Comparison of ENCODE assay signal across 33 cellular contexts in the genomic region with DNA sequence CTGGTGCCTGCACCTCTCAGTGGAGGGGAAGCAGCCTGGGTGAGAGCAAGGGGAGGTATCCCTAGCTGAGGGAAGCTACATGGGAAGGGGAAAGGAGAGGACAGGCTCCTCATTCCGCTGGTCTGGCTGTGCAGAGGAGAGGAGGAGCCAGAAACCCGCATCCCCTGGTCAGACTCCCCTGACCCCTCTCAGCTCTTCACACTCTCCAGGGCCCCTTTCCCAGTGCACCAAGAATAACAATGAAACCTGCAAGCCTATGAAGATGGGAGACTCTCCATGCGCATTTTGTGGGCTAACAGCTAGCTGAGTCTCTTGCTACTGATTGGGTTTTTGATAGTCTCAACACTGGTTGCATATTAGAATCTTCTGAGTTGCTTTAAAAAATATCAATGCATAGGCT.
"Had no signal": no experiment of that assay in that cellular context is flagged by ENCODE, and none has a peak within 500 bp of the region (broad histone marks: within the 10 kb centered on the region; RNA-seq: fewer than 3 reads in every experiment).

No MANE protein-coding gene starts in this region.

- H3K27ac ChIP-seq: ascending aorta, breast epithelium, cardiac muscle cell, coronary artery, dorsolateral prefrontal cortex, esophagus muscularis mucosa, foreskin keratinocyte, gastrocnemius medialis, heart left ventricle had no signal

- H3K4me3 Mint-ChIP-seq: activated CD4-positive, alpha-beta memory T cell treated with anti-CD3 and anti-CD28 coated beads, Interleukin-2, amount 10 ng/mL, durations not matched to agents 7 days and 5 days; activated CD4-positive, alpha-beta T cell treated with anti-CD3 and anti-CD28 coated beads, Interleukin-2, amount 10 ng/mL, durations not matched to agents 7 days and 5 days; activated naive CD4-positive, alpha-beta T cell treated with anti-CD3 and anti-CD28 coated beads, Interleukin-2, amount 10 ng/mL, durations not matched to agents 7 days and 5 days; activated naive CD8-positive, alpha-beta T cell treated with anti-CD3 and anti-CD28 coated beads, Interleukin-2, amount 10 ng/mL, durations not matched to agents 7 days and 5 days; activated T-cell treated with anti-CD3 and anti-CD28 coated beads, Interleukin-2, amount 50 U/mL, for 24 hours; activated T-cell treated with anti-CD3 and anti-CD28 coated beads, Interleukin-2, amount 50 U/mL, for 72 hours; brain; central memory CD8-positive, alpha-beta T cell; dendritic cell treated with granulocyte-macrophage colony-stimulating factor and Interleukin-4, amounts not matched to agents 40 ng/mL and 50 ng/mL, for 4 days; T-helper 17 cell; T-helper 2 cell treated with Interferon-gamma antibody and Interleukin-4, amounts not matched to agents 5 μg/mL and 100 μg/mL, for 36 hours had no signal

- H3K36me3 Mint-ChIP-seq: activated naive CD4-positive, alpha-beta T cell treated with anti-CD3 and anti-CD28 coated beads, Interleukin-2, amount 10 ng/mL, durations not matched to agents 7 days and 5 days; activated naive CD4-positive, alpha-beta T cell treated with anti-CD3 and anti-CD28 coated beads, Interleukin-2, amount 50 U/mL, for 72 hours; activated naive CD8-positive, alpha-beta T cell treated with anti-CD3 and anti-CD28 coated beads, Interleukin-2, amount 10 ng/mL, durations not matched to agents 7 days and 5 days; brain had no signal

- H3K4me1 Mint-ChIP-seq: activated CD4-positive, alpha-beta memory T cell treated with anti-CD3 and anti-CD28 coated beads, Interleukin-2, amount 10 ng/mL, durations not matched to agents 7 days and 5 days; activated CD4-positive, alpha-beta T cell treated with anti-CD3 and anti-CD28 coated beads, Interleukin-2, amount 10 ng/mL, durations not matched to agents 7 days and 5 days; activated naive CD4-positive, alpha-beta T cell treated with anti-CD3 and anti-CD28 coated beads, Interleukin-2, amount 10 ng/mL, durations not matched to agents 7 days and 5 days; activated naive CD8-positive, alpha-beta T cell treated with anti-CD3 and anti-CD28 coated beads, Interleukin-2, amount 10 ng/mL, durations not matched to agents 7 days and 5 days; central memory CD8-positive, alpha-beta T cell; T-helper 17 cell had no signal

- H3K9me3 ChIP-seq: ascending aorta, breast epithelium, esophagus muscularis mucosa, gastrocnemius medialis, heart left ventricle had no signal

- ATAC-seq: activated naive CD4-positive, alpha-beta T cell treated with anti-CD3 and anti-CD28 coated beads, Interleukin-2, amount 50 U/mL, for 72 hours; activated T-cell treated with anti-CD3 and anti-CD28 coated beads, Interleukin-2, amount 50 U/mL, for 72 hours; foreskin keratinocyte; gastrocnemius medialis; heart left ventricle; T-helper 17 cell had no signal

- H3K27me3 ChIP-seq: ascending aorta, breast epithelium, cardiac muscle cell, dorsolateral prefrontal cortex, esophagus muscularis mucosa, foreskin keratinocyte, gastrocnemius medialis, heart left ventricle had no signal

- H3K36me3 ChIP-seq: ascending aorta, breast epithelium, cardiac muscle cell, esophagus muscularis mucosa, gastrocnemius medialis, heart left ventricle had no signal

- DNase-seq: activated CD4-positive, alpha-beta memory T cell treated with anti-CD3 and anti-CD28 coated beads, Interleukin-2, amount 10 ng/mL, durations not matched to agents 7 days and 5 days; activated CD4-positive, alpha-beta T cell treated with anti-CD3 and anti-CD28 coated beads for 1 hour; activated CD4-positive, alpha-beta T cell treated with anti-CD3 and anti-CD28 coated beads for 4 hours; activated CD4-positive, alpha-beta T cell treated with anti-CD3 and anti-CD28 coated beads, Interleukin-2, amount 10 ng/mL, durations not matched to agents 7 days and 5 days; activated CD4-positive, alpha-beta T cell treated with anti-CD3 and anti-CD28 coated beads, Interleukin-2, amount 50 U/mL, for 4 hours; activated CD8-positive, alpha-beta memory T cell treated with anti-CD3 and anti-CD28 coated beads, Interleukin-2, amount 50 U/mL, for 48 hours; activated gamma-delta T cell; activated naive CD4-positive, alpha-beta T cell; activated naive CD4-positive, alpha-beta T cell treated with anti-CD3 and anti-CD28 coated beads, Interleukin-2, amount 10 ng/mL, durations not matched to agents 7 days and 5 days; activated naive CD8-positive, alpha-beta T cell treated with anti-CD3 and anti-CD28 coated beads, Interleukin-2, amount 10 ng/mL, durations not matched to agents 7 days and 5 days; activated T-cell treated with anti-CD3 and anti-CD28 coated beads for 4 hours; activated T-cell treated with anti-CD3 and anti-CD28 coated beads, Interleukin-2, amount 50 U/mL, for 24 hours; activated T-cell treated with anti-CD3 and anti-CD28 coated beads, Interleukin-2, amount 50 U/mL, for 72 hours; dorsolateral prefrontal cortex; effector memory CD4-positive, alpha-beta T cell; erythroblast; foreskin keratinocyte; gastrocnemius medialis; glutamatergic neuron; heart left ventricle; T-helper 1 cell; T-helper 17 cell; T1000 had no signal

- H3K27ac Mint-ChIP-seq: activated CD4-positive, alpha-beta memory T cell treated with anti-CD3 and anti-CD28 coated beads, Interleukin-2, amount 10 ng/mL, durations not matched to agents 7 days and 5 days; activated CD4-positive, alpha-beta T cell treated with anti-CD3 and anti-CD28 coated beads, Interleukin-2, amount 10 ng/mL, durations not matched to agents 7 days and 5 days; activated naive CD4-positive, alpha-beta T cell treated with anti-CD3 and anti-CD28 coated beads, Interleukin-2, amount 10 ng/mL, durations not matched to agents 7 days and 5 days; activated naive CD4-positive, alpha-beta T cell treated with anti-CD3 and anti-CD28 coated beads, Interleukin-2, amount 50 U/mL, for 72 hours; activated naive CD8-positive, alpha-beta T cell treated with anti-CD3 and anti-CD28 coated beads, Interleukin-2, amount 10 ng/mL, durations not matched to agents 7 days and 5 days; activated T-cell treated with anti-CD3 and anti-CD28 coated beads, Interleukin-2, amount 50 U/mL, for 24 hours; activated T-cell treated with anti-CD3 and anti-CD28 coated beads, Interleukin-2, amount 50 U/mL, for 72 hours; brain; dendritic cell treated with granulocyte-macrophage colony-stimulating factor and Interleukin-4, amounts not matched to agents 40 ng/mL and 50 ng/mL, for 4 days; T-helper 17 cell; T-helper 2 cell treated with Interferon-gamma antibody and Interleukin-4, amounts not matched to agents 5 μg/mL and 100 μg/mL, for 36 hours had no signal

- H3K4me3 ChIP-seq: ascending aorta, breast epithelium, cardiac muscle cell, coronary artery, dorsolateral prefrontal cortex, esophagus muscularis mucosa, gastrocnemius medialis, heart left ventricle had no signal

- H3K9me3 Mint-ChIP-seq: activated CD4-positive, alpha-beta T cell treated with anti-CD3 and anti-CD28 coated beads, Interleukin-2, amount 10 ng/mL, durations not matched to agents 7 days and 5 days; activated T-cell treated with anti-CD3 and anti-CD28 coated beads, Interleukin-2, amount 50 U/mL, for 24 hours had no signal

- H3K27me3 Mint-ChIP-seq: activated CD4-positive, alpha-beta memory T cell treated with anti-CD3 and anti-CD28 coated beads, Interleukin-2, amount 10 ng/mL, durations not matched to agents 7 days and 5 days; activated CD4-positive, alpha-beta T cell treated with anti-CD3 and anti-CD28 coated beads, Interleukin-2, amount 10 ng/mL, durations not matched to agents 7 days and 5 days; activated naive CD4-positive, alpha-beta T cell treated with anti-CD3 and anti-CD28 coated beads, Interleukin-2, amount 10 ng/mL, durations not matched to agents 7 days and 5 days; activated naive CD8-positive, alpha-beta T cell treated with anti-CD3 and anti-CD28 coated beads, Interleukin-2, amount 10 ng/mL, durations not matched to agents 7 days and 5 days; activated T-cell treated with anti-CD3 and anti-CD28 coated beads, Interleukin-2, amount 50 U/mL, for 24 hours; central memory CD8-positive, alpha-beta T cell; dendritic cell treated with granulocyte-macrophage colony-stimulating factor and Interleukin-4, amounts not matched to agents 40 ng/mL and 50 ng/mL, for 4 days; T-helper 17 cell had no signal

- H3K4me1 ChIP-seq: ascending aorta, breast epithelium, esophagus muscularis mucosa, foreskin keratinocyte, gastrocnemius medialis, heart left ventricle had no signal
